ENCODE assay signal across 8 cellular contexts in the genomic region with DNA sequence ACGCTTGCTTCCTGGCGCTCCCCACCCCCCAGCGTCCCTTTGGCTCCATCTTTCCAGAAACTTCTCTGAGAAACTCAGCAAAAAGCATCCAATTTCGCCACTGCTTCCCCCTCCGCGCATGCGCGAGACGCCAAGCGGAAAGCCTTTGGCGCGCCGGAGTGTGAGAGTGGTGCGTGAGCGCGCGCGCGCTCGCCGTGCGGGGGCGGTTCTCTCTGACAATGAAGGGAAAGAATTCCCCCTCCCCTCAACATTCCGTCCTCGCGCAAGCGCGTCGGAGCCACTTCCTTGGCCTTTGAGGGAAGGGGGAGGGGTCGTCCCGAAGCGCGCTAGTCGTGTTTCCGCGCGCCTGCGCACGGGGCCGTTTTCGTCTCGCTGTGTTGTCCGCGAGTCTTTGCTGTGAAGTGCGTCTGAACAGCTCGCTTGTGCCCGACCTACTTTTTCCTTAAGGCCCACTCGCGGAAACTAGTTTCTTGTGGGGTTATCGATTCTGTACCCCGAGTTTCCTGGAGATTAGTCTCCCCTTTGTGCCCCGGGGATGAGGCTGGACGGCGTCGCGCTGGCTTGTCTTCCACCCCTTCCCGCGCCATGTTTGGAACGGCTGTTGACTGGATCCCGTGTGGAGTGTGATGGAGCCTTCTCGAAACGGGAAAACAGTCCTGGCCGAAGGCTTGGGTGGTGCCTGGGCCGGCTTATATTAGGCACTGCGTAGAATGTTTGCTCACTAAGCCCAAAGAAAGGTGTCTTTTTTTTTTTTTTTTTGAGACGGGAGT. TPM values are rescaled to one million over a fixed set of nuclear protein-coding genes. Genes with fewer than 3 reads are reported as not detected.
A peak's percentile ranks its signal among the peaks of the same experiment; 100 is the strongest.
DNase-seq lines count a peak whose midpoint lies in the region; ATAC-seq and TF ChIP-seq lines count a peak whose summit lies in the region.

No MANE protein-coding gene starts in this region.

- H3K27me3 Mint-ChIP-seq in Calu3 (ENCODE audit: unreplicated experiment) (no peaks in the 10 kb centered on the region), IgD-negative memory B cell (no peaks in the 10 kb centered on the region)

- no peaks in the 10 kb centered on the region for H3K9me2 ChIP-seq in OCI-LY7 (ENCODE audit: insufficient read depth, low read length)

- POLR2A ChIA-PET in OCI-LY7 (lab: Charles Lee) = interaction anchor here (0.6 to 2.2 kb wide), 6 partner anchors 9 to 309 kb away, joined by 3 to 6 read pairs (median 3); partner anchors contain the start of gene SPEN

- H3K4me1 Mint-ChIP-seq in Calu3 (ENCODE audit: low read depth, unreplicated experiment) (no peaks in the 10 kb centered on the region), IgD-negative memory B cell (peaks cover 10 to 33% (median 15%) of the 10 kb centered on the region in 3 donors)

- ATAC-seq in GM21526 (IDR thresholded peaks at IDR 0.05; ENCODE audit: low FRiP score, unreplicated experiment) = peak; percentile 41

- peak overlapping the region; percentile 23; the same call in 1 of the 2 replicates for H2AFZ ChIP-seq in OCI-LY7 (ENCODE audit: low read length)

- H3K9me3 ChIP-seq in OCI-LY7 (ENCODE audit: low read length) = no peaks in the 10 kb centered on the region

- peaks cover 43% of the 10 kb centered on the region for H3K36me3 Mint-ChIP-seq in Calu3 (ENCODE audit: insufficient read depth, unreplicated experiment)
- H3K36me3 Mint-ChIP-seq in IgD-negative memory B cell = peaks cover 3% of the 10 kb centered on the region

- BruUV-seq in Calu3 (replicated peaks; lab: Mats Ljungman, UMichigan) = no TSS peak
- no TSS peak for BruUV-seq in OCI-LY7 (replicated peaks; lab: Mats Ljungman, UMichigan)

- H3K27ac Mint-ChIP-seq in Calu3 (ENCODE audit: unreplicated experiment) (peak overlapping the region; percentile 71), IgD-negative memory B cell (peak overlapping the region; percentile 98 to 100 (median 99))

- no peaks in the 10 kb centered on the region for H4K20me1 ChIP-seq in OCI-LY7 (ENCODE audit: insufficient read depth, low read length)

- peaks cover 54% of the 10 kb centered on the region for H3K4me1 ChIP-seq in OCI-LY7 (ENCODE audit: insufficient read depth, low read length, poor library complexity, severe bottlenecking)

- peak overlapping the region; percentile 91 for H3K4me2 ChIP-seq in OCI-LY7 (ENCODE audit: low read length)

- H3K79me2 ChIP-seq in OCI-LY7 (ENCODE audit: insufficient read depth, low read depth, low read length) = peaks cover 32% of the 10 kb centered on the region

- H3K4me3 ChIP-seq in OCI-LY7 (ENCODE audit: low read depth, low read length, poor library complexity, severe bottlenecking) = peak overlapping the region; percentile 75

- H3K9me3 Mint-ChIP-seq in Calu3 (ENCODE audit: low read depth, unreplicated experiment) (no peaks in the 10 kb centered on the region), IgD-negative memory B cell (no peaks in the 10 kb centered on the region)

- peaks cover 6% of the 10 kb centered on the region; the same call in 1 of the 2 replicates for H3K36me3 ChIP-seq in OCI-LY7 (ENCODE audit: insufficient read depth, low read length)

- H3K27ac ChIP-seq in OCI-LY7 (ENCODE audit: low read depth, low read length, poor library complexity, severe bottlenecking) = peak overlapping the region; percentile 97

- intact Hi-C loops in Calu3 (cut with micrococcal nuclease; ENCODE audit: unreplicated experiment) = no loop called here
- intact Hi-C loops in OCI-LY7 (cut with micrococcal nuclease; ENCODE audit: unreplicated experiment) = loop anchor here (1.0 kb wide), 1 partner anchor 11 kb away; the partner anchor contains the start of gene SPEN

- peak; percentile 95 for DNase-seq in Calu3
- DNase-seq in OCI-LY7 (ENCODE audit: low spot score) = peak; percentile 99
- DNase-seq in activated T-cell treated with anti-CD3 and anti-CD28 coated beads for 4 hours = peak; percentile 99
- DNase-seq in epidermal melanocyte (ENCODE audit: insufficient read length, low spot score) = peak; percentile 83
- DNase-seq in midbrain (lab: John Stamatoyannopoulos, UW) = peak; percentile 100
- peak; percentile 99 for DNase-seq in stimulated activated CD8-positive, alpha-beta memory T cell treated with anti-CD3 and anti-CD28 coated beads, Interleukin-15, amount 100 ng/mL, for 4 hours (ENCODE audit: low read depth in 2 of 2)

- TF ChIP-seq CTCF in Calu3 (IDR thresholded peaks at IDR 0.05; ENCODE audit: unreplicated experiment) (no peak), OCI-LY7 (conservative IDR thresholded peaks at IDR 0.05; ENCODE audit: low read length) (no peak)

- peak overlapping the region; percentile 81 for H3K4me3 Mint-ChIP-seq in Calu3 (ENCODE audit: low read depth, unreplicated experiment)
- H3K4me3 Mint-ChIP-seq in IgD-negative memory B cell = peak overlapping the region; percentile 92 to 97 (median 94)

- CTCF ChIA-PET in Calu3 (lab: Charles Lee) = no interaction called here
- CTCF ChIA-PET in OCI-LY7 (lab: Charles Lee; ENCODE audit: unreplicated experiment) = no interaction called here

RNA-seq across cellular contexts. Expression of gene SPEN, which starts 11.6 kb away (rescaled TPM):
- total RNA-seq in Calu3 (2022) = 48.3 and 53.6 TPM in 2 replicates
- 43.2 TPM for polyA plus RNA-seq in IgD-negative memory B cell
- 40.7 and 41.4 TPM in 2 replicates for total RNA-seq in OCI-LY7 (2014; rRNA removed; shearing (Covaris generic))
- 87.1 and 90.3 TPM in 2 replicates for total RNA-seq in OCI-LY7 (2022)

RNA-seq across cellular contexts. Expression of gene UQCRHL, which starts 28.5 kb away (rescaled TPM):
- total RNA-seq in Calu3 (2022) (3.3 and 3.6 TPM in 2 replicates), OCI-LY7 (2022) (2.4 and 3.4 TPM in 2 replicates)
- 1.3 TPM for polyA plus RNA-seq in IgD-negative memory B cell
- total RNA-seq in OCI-LY7 (2014; rRNA removed; shearing (Covaris generic)) = 12.4 and 15.0 TPM in 2 replicates

Comparison
In these comparisons a context has a peak if more than half of its experiments do, and no peak if none do; other contexts are left out.
1. Peak in every context shown above with its lines: DNase-seq, ATAC-seq, H3K4me3 ChIP-seq and H3K27ac ChIP-seq.